In the genomic region with DNA sequence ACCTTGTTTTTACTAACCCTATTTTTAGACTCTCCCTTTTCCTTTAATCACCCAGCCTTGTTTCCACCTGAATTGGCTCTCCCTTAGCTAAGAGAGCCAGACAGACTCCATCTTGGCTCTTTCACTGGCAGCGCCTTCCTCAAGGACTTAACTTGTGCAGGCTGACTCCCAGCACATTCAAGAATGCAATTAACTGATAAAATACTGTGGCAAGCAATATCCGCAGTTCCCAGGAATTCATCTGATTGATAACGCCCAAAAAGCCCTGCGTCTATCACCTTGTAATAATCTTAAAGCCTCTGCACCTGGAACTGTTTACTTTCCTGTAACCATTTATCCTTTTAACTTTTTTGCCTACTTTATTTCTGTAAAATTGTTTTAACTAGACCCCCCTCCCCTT, we compare ENCODE assay signal across 13 cellular contexts. TPM values are rescaled to one million over a fixed set of nuclear protein-coding genes. Genes with fewer than 3 reads are reported as not detected.
A peak's percentile ranks its signal among the peaks of the same experiment; 100 is the strongest.
DNase-seq lines count a peak whose midpoint lies in the region; ATAC-seq and TF ChIP-seq lines count a peak whose summit lies in the region.
"Not testable (repeated sequence)": the region's sequence is repeated elsewhere in the genome, so short reads cannot be mapped to it uniquely, and the experiment has no call there.
"Had no signal": no experiment of that assay in that cellular context is flagged by ENCODE, and none has a peak within 500 bp of the region (broad histone marks: within the 10 kb centered on the region; RNA-seq: fewer than 3 reads in every experiment).

No MANE protein-coding gene starts in this region.

- H3K9ac ChIP-seq in HUES48 (ENCODE audit: low read depth, low read length): not testable (repeated sequence)

- TF ChIP-seq CTCF in WTC11 (IDR thresholded peaks at IDR 0.05); brain (conservative IDR thresholded peaks at IDR 0.05); neural crest cell (conservative IDR thresholded peaks at IDR 0.05): not testable (repeated sequence)

- H3K4me3 ChIP-seq in CD4-positive, CD25-positive, alpha-beta regulatory T cell (ENCODE audit: low read depth, low read length); HUES48 (ENCODE audit: low read depth, low read length): not testable (repeated sequence)

- not testable (repeated sequence) for H3K27ac ChIP-seq in CD4-positive, CD25-positive, alpha-beta regulatory T cell (ENCODE audit: insufficient read depth, low read length, poor library complexity, severe bottlenecking)
- peak overlapping the region; percentile 48 for H3K27ac ChIP-seq in HUES48 (ENCODE audit: low read depth, low read length)

- not testable (repeated sequence) for H3K27me3 ChIP-seq in CD4-positive, CD25-positive, alpha-beta regulatory T cell (ENCODE audit: control insufficient read depth, insufficient read depth, low read length); HUES48 (ENCODE audit: control insufficient read depth, insufficient read depth, low read length)

- H3K4me1 Mint-ChIP-seq in CD4-positive, CD25-positive, alpha-beta regulatory T cell: peaks cover 6 to 34% (median 17%) of the 10 kb centered on the region in 4 donors
- H3K4me1 Mint-ChIP-seq in WTC11 (peaks cover 22% of the 10 kb centered on the region; the same call in 1 of the 2 replicates), neural crest cell (peaks cover 40% of the 10 kb centered on the region)
- peaks cover 14% of the 10 kb centered on the region for H3K4me1 Mint-ChIP-seq in activated T-helper 17 cell treated with anti-CD3 and anti-CD28 coated beads, Interleukin-2, amount 50 U/mL, for 72 hours
- not testable (repeated sequence) for H3K4me1 Mint-ChIP-seq in brain
- peaks cover 19 to 22% of the 10 kb centered on the region in 2 donors for H3K4me1 Mint-ChIP-seq in stimulated activated naive B cell treated with anti-CD40 and anti-IgM and Interleukin-4, amounts not matched to agents 10 μg/mL and 1 μg/mL and 100 μg/mL, for 72 hours

- POLR2A ChIA-PET in WTC11 (lab: Charles Lee): not testable (repeated sequence)

- H3K27me3 Mint-ChIP-seq in CD4-positive, CD25-positive, alpha-beta regulatory T cell; WTC11 (ENCODE audit: low read depth); activated T-helper 17 cell treated with anti-CD3 and anti-CD28 coated beads, Interleukin-2, amount 50 U/mL, for 72 hours; brain; neural crest cell (ENCODE audit: low read depth); stimulated activated naive B cell treated with anti-CD40 and anti-IgM and Interleukin-4, amounts not matched to agents 10 μg/mL and 1 μg/mL and 100 μg/mL, for 72 hours: not testable (repeated sequence)

- ATAC-seq in CD4-positive, CD25-positive, alpha-beta regulatory T cell (ENCODE audit: low read depth in 2 of 2); WTC11; activated T-helper 17 cell treated with anti-CD3 and anti-CD28 coated beads, Interleukin-2, amount 50 U/mL, for 72 hours (replicated peaks); stimulated activated naive B cell treated with anti-CD40 and anti-IgM and Interleukin-4, amounts not matched to agents 10 μg/mL and 1 μg/mL and 100 μg/mL, for 72 hours (replicated peaks): not testable (repeated sequence)

- not testable (repeated sequence) for DNase-seq in CD4-positive, CD25-positive, alpha-beta regulatory T cell; WTC11 (ENCODE audit: low spot score); neural crest cell (ENCODE audit: low read depth, low spot score); stimulated activated naive B cell treated with anti-CD40 and anti-IgM and Interleukin-4, amounts not matched to agents 10 μg/mL and 1 μg/mL and 100 μg/mL, for 72 hours
- DNase-seq in islet precursor cell: peak; percentile 12

- H3K36me3 Mint-ChIP-seq in CD4-positive, CD25-positive, alpha-beta regulatory T cell; WTC11; activated T-helper 17 cell treated with anti-CD3 and anti-CD28 coated beads, Interleukin-2, amount 50 U/mL, for 72 hours (ENCODE audit: low read depth); brain; neural crest cell (ENCODE audit: low read depth); stimulated activated naive B cell treated with anti-CD40 and anti-IgM and Interleukin-4, amounts not matched to agents 10 μg/mL and 1 μg/mL and 100 μg/mL, for 72 hours: not testable (repeated sequence)

- H3K36me3 ChIP-seq in CD4-positive, CD25-positive, alpha-beta regulatory T cell (ENCODE audit: control insufficient read depth, insufficient read depth, low read length); HUES48 (ENCODE audit: control insufficient read depth, insufficient read depth, low read length): not testable (repeated sequence)

- H3K4me1 ChIP-seq in CD4-positive, CD25-positive, alpha-beta regulatory T cell (ENCODE audit: control insufficient read depth, insufficient read depth, low read length, poor library complexity, severe bottlenecking): peaks cover 60% of the 10 kb centered on the region
- H3K4me1 ChIP-seq in HUES48 (ENCODE audit: control insufficient read depth, insufficient read depth, low read length): peaks cover 31% of the 10 kb centered on the region

- not testable (repeated sequence) for H3K9me3 ChIP-seq in CD4-positive, CD25-positive, alpha-beta regulatory T cell (ENCODE audit: control insufficient read depth in 2 of 2, low read length in 2 of 2); HUES48 (ENCODE audit: control insufficient read depth, insufficient read depth, low read length)

- H3K27ac Mint-ChIP-seq in CD4-positive, CD25-positive, alpha-beta regulatory T cell: peak overlapping the region in 1 of 3 donors; percentile 88
- H3K27ac Mint-ChIP-seq in WTC11 (peak overlapping the region; percentile 75), brain (peak overlapping the region in 4 of 5 experiments; percentile 6 to 47 (median 26)), neural crest cell (ENCODE audit: unreplicated experiment) (peak overlapping the region; percentile 60)
- H3K27ac Mint-ChIP-seq in activated T-helper 17 cell treated with anti-CD3 and anti-CD28 coated beads, Interleukin-2, amount 50 U/mL, for 72 hours: peak overlapping the region; percentile 28
- H3K27ac Mint-ChIP-seq in stimulated activated naive B cell treated with anti-CD40 and anti-IgM and Interleukin-4, amounts not matched to agents 10 μg/mL and 1 μg/mL and 100 μg/mL, for 72 hours: peak overlapping the region; percentile 68

- H3K9me3 Mint-ChIP-seq in CD4-positive, CD25-positive, alpha-beta regulatory T cell: peaks cover 0 to 16% (median 0%) of the 10 kb centered on the region in 7 donors
- peaks cover 12% of the 10 kb centered on the region for H3K9me3 Mint-ChIP-seq in WTC11
- H3K9me3 Mint-ChIP-seq in activated T-helper 17 cell treated with anti-CD3 and anti-CD28 coated beads, Interleukin-2, amount 50 U/mL, for 72 hours: peaks cover 12% of the 10 kb centered on the region
- not testable (repeated sequence) for H3K9me3 Mint-ChIP-seq in brain; neural crest cell; stimulated activated naive B cell treated with anti-CD40 and anti-IgM and Interleukin-4, amounts not matched to agents 10 μg/mL and 1 μg/mL and 100 μg/mL, for 72 hours

- CTCF ChIA-PET in WTC11 (lab: Charles Lee): interaction anchor here (1.0 kb wide), 1 partner anchor 29 kb away, joined by 4 read pairs; no protein-coding TSS in a partner anchor

- peak overlapping the region in 3 of 4 donors; percentile 22 to 51 (median 40) for H3K4me3 Mint-ChIP-seq in CD4-positive, CD25-positive, alpha-beta regulatory T cell
- H3K4me3 Mint-ChIP-seq in WTC11; brain; neural crest cell; stimulated activated naive B cell treated with anti-CD40 and anti-IgM and Interleukin-4, amounts not matched to agents 10 μg/mL and 1 μg/mL and 100 μg/mL, for 72 hours: not testable (repeated sequence)
- peak overlapping the region; percentile 4 for H3K4me3 Mint-ChIP-seq in activated T-helper 17 cell treated with anti-CD3 and anti-CD28 coated beads, Interleukin-2, amount 50 U/mL, for 72 hours

TF ChIP-seq in WTC11, 78 proteins besides CTCF, POLR2A, EP300 and RAD21:
- TF ChIP-seq, protein P1, sequence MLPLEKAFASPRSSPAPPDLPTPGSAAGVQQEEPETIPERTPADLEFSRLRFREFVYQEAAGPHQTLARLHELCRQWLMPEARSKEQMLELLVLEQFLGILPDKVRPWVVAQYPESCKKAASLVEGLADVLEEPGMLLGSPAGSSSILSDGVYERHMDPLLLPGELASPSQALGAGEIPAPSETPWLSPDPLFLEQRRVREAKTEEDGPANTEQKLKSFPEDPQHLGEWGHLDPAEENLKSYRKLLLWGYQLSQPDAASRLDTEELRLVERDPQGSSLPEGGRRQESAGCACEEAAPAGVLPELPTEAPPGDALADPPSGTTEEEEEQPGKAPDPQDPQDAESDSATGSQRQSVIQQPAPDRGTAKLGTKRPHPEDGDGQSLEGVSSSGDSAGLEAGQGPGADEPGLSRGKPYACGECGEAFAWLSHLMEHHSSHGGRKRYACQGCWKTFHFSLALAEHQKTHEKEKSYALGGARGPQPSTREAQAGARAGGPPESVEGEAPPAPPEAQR (CRISPR knock-in tag; IDR thresholded peaks at IDR 0.05): peak; percentile 56; the same call in 1 of the 2 replicates

RNA-seq across cellular contexts. Expression of a gene that starts 29.1 kb away (rescaled TPM):
- not detected for total RNA-seq in CD4-positive, CD25-positive, alpha-beta regulatory T cell
- not detected for polyA plus RNA-seq in CD4-positive, CD25-positive, alpha-beta regulatory T cell
- total RNA-seq in WTC11 (2021) (not detected in 3 replicates), neural crest cell (not detected in 2 replicates)
- total RNA-seq in activated T-helper 17 cell treated with anti-CD3 and anti-CD28 coated beads, Interleukin-2, amount 50 U/mL, for 72 hours: not detected
- not detected for polyA plus RNA-seq in brain (ENCODE audit: insufficient read depth, low read depth, low replicate concordance)
- total RNA-seq: A172; Caco-2; CD8-positive, alpha-beta memory T cell; H4; IMR-90 had no signal
- polyA plus RNA-seq: CD8-positive, alpha-beta memory T cell; IMR-90 had no signal

RNA-seq across cellular contexts. Expression of a gene that starts 32.4 kb away (rescaled TPM):
- total RNA-seq in CD4-positive, CD25-positive, alpha-beta regulatory T cell: not detected
- polyA plus RNA-seq in CD4-positive, CD25-positive, alpha-beta regulatory T cell: not detected
- total RNA-seq in WTC11 (2021): 0.09 TPM in 3 replicates
- total RNA-seq in activated T-helper 17 cell treated with anti-CD3 and anti-CD28 coated beads, Interleukin-2, amount 50 U/mL, for 72 hours: not detected
- polyA plus RNA-seq in brain (ENCODE audit: insufficient read depth, low read depth, low replicate concordance): not detected
- total RNA-seq in neural crest cell: not detected in 2 replicates
- total RNA-seq: A172; Caco-2; CD8-positive, alpha-beta memory T cell; H4; IMR-90 had no signal
- polyA plus RNA-seq: CD8-positive, alpha-beta memory T cell; IMR-90 had no signal

RNA-seq across cellular contexts. Expression of a gene that starts 56.3 kb away (rescaled TPM):
- not detected for total RNA-seq in CD4-positive, CD25-positive, alpha-beta regulatory T cell
- polyA plus RNA-seq in CD4-positive, CD25-positive, alpha-beta regulatory T cell: not detected
- not detected in 3 replicates for total RNA-seq in WTC11 (2021)
- not detected for total RNA-seq in activated T-helper 17 cell treated with anti-CD3 and anti-CD28 coated beads, Interleukin-2, amount 50 U/mL, for 72 hours
- polyA plus RNA-seq in brain (ENCODE audit: insufficient read depth, low read depth, low replicate concordance): not detected
- not detected in 2 replicates for total RNA-seq in neural crest cell
- total RNA-seq: A172; Caco-2; CD8-positive, alpha-beta memory T cell; H4; IMR-90 had no signal
- polyA plus RNA-seq: CD8-positive, alpha-beta memory T cell; IMR-90 had no signal
